In genomic region chr2:1440581-1440980, GRCh38 we compare ENCODE assay signal across 28 cellular contexts. TPM values are rescaled to one million over a fixed set of nuclear protein-coding genes. Genes with fewer than 3 reads are reported as not detected.
"Had no signal": no experiment of that assay in that cellular context is flagged by ENCODE, and none has a peak within 500 bp of the region (broad histone marks: within the 10 kb centered on the region; RNA-seq: fewer than 3 reads in every experiment).

No MANE protein-coding gene starts in this region.

- H3K4me3 Mint-ChIP-seq: naive thymus-derived CD8-positive, alpha-beta T cell; nephron progenitor cell; stimulated activated memory B cell treated with anti-CD40 and anti-IgM and Interleukin-4, amounts not matched to agents 10 μg/mL and 1 μg/mL and 100 μg/mL, for 72 hours had no signal

- H3K27ac ChIP-seq: coronary artery, esophagus squamous epithelium, prostate gland, right atrium auricular region, thoracic aorta, tibial nerve, upper lobe of right lung, uterus had no signal

- H3K36me3 Mint-ChIP-seq: stimulated activated memory B cell treated with anti-CD40 and anti-IgM and Interleukin-4, amounts not matched to agents 10 μg/mL and 1 μg/mL and 100 μg/mL, for 72 hours had no signal

- H3K27me3 Mint-ChIP-seq: naive thymus-derived CD8-positive, alpha-beta T cell; stimulated activated memory B cell treated with anti-CD40 and anti-IgM and Interleukin-4, amounts not matched to agents 10 μg/mL and 1 μg/mL and 100 μg/mL, for 72 hours had no signal

- ATAC-seq: left lobe of liver; naive thymus-derived CD8-positive, alpha-beta T cell; sciatic nerve; stimulated activated memory B cell treated with anti-CD40 and anti-IgM and Interleukin-4, amounts not matched to agents 10 μg/mL and 1 μg/mL and 100 μg/mL, for 72 hours; stimulated activated naive CD8-positive, alpha-beta T cell treated with anti-CD3 and anti-CD28 coated beads, Interleukin-15, Interleukin-2, amounts not matched to agents 100 U/mL and 50 U/mL, for 24 hours; upper lobe of right lung had no signal

- FAIRE-seq: kidney had no signal

- H3K36me3 ChIP-seq: esophagus squamous epithelium, prostate gland, right atrium auricular region, thoracic aorta, tibial nerve, upper lobe of right lung, uterus had no signal

- H3K4me1 Mint-ChIP-seq: stimulated activated memory B cell treated with anti-CD40 and anti-IgM and Interleukin-4, amounts not matched to agents 10 μg/mL and 1 μg/mL and 100 μg/mL, for 72 hours had no signal

- H3K4me2 ChIP-seq: smooth muscle cell had no signal

- H3K27ac Mint-ChIP-seq: nephron progenitor cell; stimulated activated memory B cell treated with anti-CD40 and anti-IgM and Interleukin-4, amounts not matched to agents 10 μg/mL and 1 μg/mL and 100 μg/mL, for 72 hours had no signal

- DNase-seq: dermis blood vessel endothelial cell; effector memory CD4-positive, alpha-beta T cell; erythroblast; esophagus squamous epithelium; foreskin melanocyte; kidney; naive thymus-derived CD8-positive, alpha-beta T cell; nephron progenitor cell; nucleus accumbens; stimulated activated CD4-positive, alpha-beta T cell treated with anti-CD3 and anti-CD28 coated beads, Interleukin-2, amount 100 ng/mL, for 24 hours; stimulated activated CD4-positive, alpha-beta T cell treated with anti-CD3 and anti-CD28 coated beads, Interleukin-4, amount 100 ng/mL, for 24 hours; stimulated activated naive CD8-positive, alpha-beta T cell treated with anti-CD3 and anti-CD28 coated beads, Interleukin-15, Interleukin-2, amounts not matched to agents 100 U/mL and 50 U/mL, for 24 hours; substantia nigra; upper lobe of right lung; uterus had no signal

- H3K4me3 ChIP-seq: coronary artery, esophagus squamous epithelium, lung, prostate gland, right atrium auricular region, smooth muscle cell, thoracic aorta, tibial nerve, upper lobe of right lung, uterus had no signal

- H3K4me1 ChIP-seq: prostate gland, right atrium auricular region, tibial nerve, upper lobe of right lung, uterus had no signal

- H3K9me3 Mint-ChIP-seq: stimulated activated memory B cell treated with anti-CD40 and anti-IgM and Interleukin-4, amounts not matched to agents 10 μg/mL and 1 μg/mL and 100 μg/mL, for 72 hours had no signal

- H3K9me3 ChIP-seq: esophagus squamous epithelium, prostate gland, right atrium auricular region, thoracic aorta, tibial nerve, upper lobe of right lung, uterus had no signal

- H3K27me3 ChIP-seq: esophagus squamous epithelium, right atrium auricular region, tibial nerve, upper lobe of right lung, uterus had no signal

RNA-seq across cellular contexts. Expression of gene TPO, which starts 27.3 kb away (rescaled TPM):
- total RNA-seq: dermis blood vessel endothelial cell; kidney; left lobe of liver; liver; myocyte; naive thymus-derived CD8-positive, alpha-beta T cell; osteocyte; smooth muscle cell; upper lobe of right lung had no signal
- polyA plus RNA-seq: liver; naive thymus-derived CD8-positive, alpha-beta T cell; smooth muscle cell had no signal
